1 cellular context compared by ENCODE assay signal in the genomic region with DNA sequence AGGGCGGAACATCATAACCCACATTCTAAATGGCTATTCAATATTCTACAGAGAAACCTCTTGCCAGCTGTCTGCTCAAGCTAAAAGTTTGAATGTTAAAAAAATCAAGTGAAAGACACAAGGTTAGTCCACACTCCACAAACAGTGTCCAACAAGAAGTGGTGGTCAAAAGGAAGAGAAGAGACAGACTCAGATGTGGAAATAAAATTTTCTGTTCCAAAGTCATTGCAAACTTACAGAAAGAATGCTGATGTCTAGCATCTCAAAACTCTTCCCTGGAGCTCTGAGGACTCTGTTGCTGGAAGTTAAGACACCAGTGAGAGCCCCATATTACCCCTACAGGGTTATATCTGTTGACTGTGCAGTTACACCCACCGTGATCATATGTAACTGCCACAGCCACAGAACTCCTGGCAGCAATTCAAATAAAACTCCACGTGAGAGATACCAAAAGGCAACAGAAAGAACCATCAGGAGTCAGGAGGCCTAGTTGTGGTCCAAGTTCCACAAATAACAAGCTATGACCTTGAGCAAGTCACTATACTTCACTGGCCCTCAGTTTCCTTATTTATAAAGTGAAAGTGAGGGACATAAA.
TF ChIP-seq lines count a peak whose summit lies in the region.

No MANE protein-coding gene starts in this region.

TF ChIP-seq in SK-N-SH, 30 proteins besides CTCF, POLR2A, EP300 and RAD21 (continued from another document):
- TF ChIP-seq, protein P1, sequence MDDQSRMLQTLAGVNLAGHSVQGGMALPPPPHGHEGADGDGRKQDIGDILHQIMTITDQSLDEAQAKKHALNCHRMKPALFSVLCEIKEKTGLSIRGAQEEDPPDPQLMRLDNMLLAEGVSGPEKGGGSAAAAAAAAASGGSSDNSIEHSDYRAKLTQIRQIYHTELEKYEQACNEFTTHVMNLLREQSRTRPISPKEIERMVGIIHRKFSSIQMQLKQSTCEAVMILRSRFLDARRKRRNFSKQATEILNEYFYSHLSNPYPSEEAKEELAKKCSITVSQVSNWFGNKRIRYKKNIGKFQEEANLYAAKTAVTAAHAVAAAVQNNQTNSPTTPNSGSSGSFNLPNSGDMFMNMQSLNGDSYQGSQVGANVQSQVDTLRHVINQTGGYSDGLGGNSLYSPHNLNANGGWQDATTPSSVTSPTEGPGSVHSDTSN (IDR thresholded peaks at IDR 0.05): no peak
- no peak for TF ChIP-seq IRF3 (IDR thresholded peaks at IDR 0.05; ENCODE audit: low read depth, low read length)
- no peak for TF ChIP-seq GABPA (IDR thresholded peaks at IDR 0.05; ENCODE audit: low read depth)
- no peak for TF ChIP-seq EZH2phosphoT487 (IDR thresholded peaks at IDR 0.05; ENCODE audit: borderline replicate concordance, low read depth)
- no peak for TF ChIP-seq MXI1 (IDR thresholded peaks at IDR 0.05; ENCODE audit: low read depth, low read length)
- no peak for TF ChIP-seq CHD2 (IDR thresholded peaks at IDR 0.05; ENCODE audit: low read length, partially characterized antibody)
- no peak for TF ChIP-seq RCOR1 (IDR thresholded peaks at IDR 0.05; ENCODE audit: low read length)
- TF ChIP-seq, protein P2, sequence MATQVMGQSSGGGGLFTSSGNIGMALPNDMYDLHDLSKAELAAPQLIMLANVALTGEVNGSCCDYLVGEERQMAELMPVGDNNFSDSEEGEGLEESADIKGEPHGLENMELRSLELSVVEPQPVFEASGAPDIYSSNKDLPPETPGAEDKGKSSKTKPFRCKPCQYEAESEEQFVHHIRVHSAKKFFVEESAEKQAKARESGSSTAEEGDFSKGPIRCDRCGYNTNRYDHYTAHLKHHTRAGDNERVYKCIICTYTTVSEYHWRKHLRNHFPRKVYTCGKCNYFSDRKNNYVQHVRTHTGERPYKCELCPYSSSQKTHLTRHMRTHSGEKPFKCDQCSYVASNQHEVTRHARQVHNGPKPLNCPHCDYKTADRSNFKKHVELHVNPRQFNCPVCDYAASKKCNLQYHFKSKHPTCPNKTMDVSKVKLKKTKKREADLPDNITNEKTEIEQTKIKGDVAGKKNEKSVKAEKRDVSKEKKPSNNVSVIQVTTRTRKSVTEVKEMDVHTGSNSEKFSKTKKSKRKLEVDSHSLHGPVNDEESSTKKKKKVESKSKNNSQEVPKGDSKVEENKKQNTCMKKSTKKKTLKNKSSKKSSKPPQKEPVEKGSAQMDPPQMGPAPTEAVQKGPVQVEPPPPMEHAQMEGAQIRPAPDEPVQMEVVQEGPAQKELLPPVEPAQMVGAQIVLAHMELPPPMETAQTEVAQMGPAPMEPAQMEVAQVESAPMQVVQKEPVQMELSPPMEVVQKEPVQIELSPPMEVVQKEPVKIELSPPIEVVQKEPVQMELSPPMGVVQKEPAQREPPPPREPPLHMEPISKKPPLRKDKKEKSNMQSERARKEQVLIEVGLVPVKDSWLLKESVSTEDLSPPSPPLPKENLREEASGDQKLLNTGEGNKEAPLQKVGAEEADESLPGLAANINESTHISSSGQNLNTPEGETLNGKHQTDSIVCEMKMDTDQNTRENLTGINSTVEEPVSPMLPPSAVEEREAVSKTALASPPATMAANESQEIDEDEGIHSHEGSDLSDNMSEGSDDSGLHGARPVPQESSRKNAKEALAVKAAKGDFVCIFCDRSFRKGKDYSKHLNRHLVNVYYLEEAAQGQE (IDR thresholded peaks at IDR 0.05; ENCODE audit: low read depth, low read length): no peak
TF ChIP-seq in SK-N-SH: peak in this region for 0.
